Comparison of ENCODE assay signal across 18 cellular contexts in the genomic region with DNA sequence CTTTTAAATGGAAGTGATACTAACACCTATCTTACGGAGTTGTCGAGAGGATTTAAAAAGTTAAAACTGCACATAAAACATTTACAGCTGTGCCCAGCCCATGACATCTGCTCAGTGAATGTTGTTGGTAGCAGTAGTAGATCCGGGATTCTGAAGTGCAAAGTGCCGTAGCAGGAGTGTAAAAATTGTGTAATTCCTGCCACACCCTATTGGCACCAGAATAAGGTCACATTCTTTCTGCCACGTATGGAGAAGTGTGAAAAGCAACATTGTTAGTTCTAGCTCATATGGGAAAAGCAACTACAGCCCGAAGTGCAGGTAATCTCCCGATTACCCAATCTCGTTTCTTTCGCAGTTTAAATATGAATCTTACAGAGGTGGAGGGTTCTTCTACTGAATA. TPM values are rescaled to one million over a fixed set of nuclear protein-coding genes. Genes with fewer than 3 reads are reported as not detected.
"Had no signal": no experiment of that assay in that cellular context is flagged by ENCODE, and none has a peak within 500 bp of the region (broad histone marks: within the 10 kb centered on the region; RNA-seq: fewer than 3 reads in every experiment).

No MANE protein-coding gene starts in this region.

- DNase-seq: activated B cell treated with CpG ODN at 0.5 μM for 24 hours; activated CD4-positive, alpha-beta T cell treated with anti-CD3 and anti-CD28 coated beads, Interleukin-2, amount 10 ng/mL, durations not matched to agents 24 days and 14 days; activated naive CD4-positive, alpha-beta T cell treated with Interleukin-2 at 50 U/mL for 16 hours; activated naive CD8-positive, alpha-beta T cell treated with anti-CD3 and anti-CD28 coated beads, Interleukin-2, amount 50 U/mL, for 24 hours; caudate nucleus; cortex of kidney; effector memory CD4-positive, alpha-beta T cell; left ventricle myocardium superior; naive thymus-derived CD8-positive, alpha-beta T cell; right lobe of liver; spleen; stimulated activated CD4-positive, alpha-beta T cell treated with anti-CD3 and anti-CD28 coated beads, Interleukin-1b, Interleukin-23, amount 100 ng/mL, for 48 hours; stimulated activated naive CD4-positive, alpha-beta T cell; substantia nigra had no signal

- H3K36me3 ChIP-seq: right lobe of liver had no signal

- H3K4me1 ChIP-seq: ascending aorta, right lobe of liver had no signal

- H3K27me3 Mint-ChIP-seq: activated B cell treated with CpG ODN at 0.5 μM for 24 hours; activated CD4-positive, alpha-beta T cell treated with anti-CD3 and anti-CD28 coated beads, Interleukin-2, amount 10 ng/mL, durations not matched to agents 24 days and 14 days; activated naive CD8-positive, alpha-beta T cell treated with anti-CD3 and anti-CD28 coated beads, Interleukin-2, amount 50 U/mL, for 24 hours; naive thymus-derived CD8-positive, alpha-beta T cell; type B pancreatic cell had no signal

- H3K4me1 Mint-ChIP-seq: activated B cell treated with CpG ODN at 0.5 μM for 24 hours had no signal

- H3K9me3 Mint-ChIP-seq: activated B cell treated with CpG ODN at 0.5 μM for 24 hours; activated CD4-positive, alpha-beta T cell treated with anti-CD3 and anti-CD28 coated beads, Interleukin-2, amount 10 ng/mL, durations not matched to agents 24 days and 14 days; activated naive CD8-positive, alpha-beta T cell treated with anti-CD3 and anti-CD28 coated beads, Interleukin-2, amount 50 U/mL, for 24 hours; naive thymus-derived CD8-positive, alpha-beta T cell; type B pancreatic cell had no signal

- H3K27ac Mint-ChIP-seq: activated B cell treated with CpG ODN at 0.5 μM for 24 hours; activated CD4-positive, alpha-beta T cell treated with anti-CD3 and anti-CD28 coated beads, Interleukin-2, amount 10 ng/mL, durations not matched to agents 24 days and 14 days; activated naive CD8-positive, alpha-beta T cell treated with anti-CD3 and anti-CD28 coated beads, Interleukin-2, amount 50 U/mL, for 24 hours; type B pancreatic cell had no signal

- H3K4me3 Mint-ChIP-seq: activated B cell treated with CpG ODN at 0.5 μM for 24 hours; activated CD4-positive, alpha-beta T cell treated with anti-CD3 and anti-CD28 coated beads, Interleukin-2, amount 10 ng/mL, durations not matched to agents 24 days and 14 days; activated naive CD8-positive, alpha-beta T cell treated with anti-CD3 and anti-CD28 coated beads, Interleukin-2, amount 50 U/mL, for 24 hours; naive thymus-derived CD8-positive, alpha-beta T cell; type B pancreatic cell had no signal

- ATAC-seq: activated naive CD8-positive, alpha-beta T cell treated with anti-CD3 and anti-CD28 coated beads, Interleukin-2, amount 50 U/mL, for 24 hours; left ventricle myocardium superior; naive thymus-derived CD8-positive, alpha-beta T cell; SK-N-SH treated with all-trans-retinoic acid at 6 μM for 48 hours had no signal

- H3K27me3 ChIP-seq: ascending aorta, right lobe of liver, spleen had no signal

- H3K9me3 ChIP-seq: ascending aorta, right lobe of liver, spleen had no signal

- H3K4me3 ChIP-seq: ascending aorta, right lobe of liver, spleen had no signal

- H3K27ac ChIP-seq: ascending aorta, epithelial cell of prostate, right lobe of liver, spleen had no signal

RNA-seq across cellular contexts. Expression of gene CENPU, which starts 53.2 kb away (rescaled TPM):
- total RNA-seq: ascending aorta had no signal
